ENCODE assay signal across 24 cellular contexts in the genomic region with DNA sequence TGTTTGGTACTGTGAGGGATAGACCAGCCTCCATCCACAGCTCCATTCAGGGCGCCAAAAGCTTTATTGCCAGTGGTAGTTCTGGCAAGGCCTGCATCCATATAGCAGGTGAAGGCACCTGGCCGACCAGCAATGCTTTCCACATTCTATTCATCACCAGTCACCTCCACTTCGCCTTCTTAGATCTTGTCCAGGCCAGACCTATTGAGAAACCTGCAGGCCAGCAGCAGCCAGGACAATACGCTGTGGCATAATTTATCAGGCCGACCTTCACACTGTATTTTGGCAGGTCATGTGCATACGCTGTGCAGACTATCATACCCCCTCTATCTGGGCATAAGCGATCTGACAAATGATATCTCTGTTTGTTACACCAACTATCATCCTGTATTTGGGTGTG. TPM values are rescaled to one million over a fixed set of nuclear protein-coding genes. Genes with fewer than 3 reads are reported as not detected.
A peak's percentile ranks its signal among the peaks of the same experiment; 100 is the strongest.
DNase-seq lines count a peak whose midpoint lies in the region; ATAC-seq and TF ChIP-seq lines count a peak whose summit lies in the region.
"Had no signal": no experiment of that assay in that cellular context is flagged by ENCODE, and none has a peak within 500 bp of the region (broad histone marks: within the 10 kb centered on the region; RNA-seq: fewer than 3 reads in every experiment).

No MANE protein-coding gene starts in this region.

- H3K27ac Mint-ChIP-seq in activated CD8-positive, alpha-beta memory T cell treated with anti-CD3 and anti-CD28 coated beads, Interleukin-2, amount 10 ng/mL, durations not matched to agents 7 days and 5 days: no peak overlapping the region
- peak overlapping the region in 1 of 3 experiments; percentile 32; a peak in 1 of 7 replicates for H3K27ac Mint-ChIP-seq in H9
- H3K27ac Mint-ChIP-seq in dendritic cell treated with granulocyte-macrophage colony-stimulating factor and Interleukin-4, amounts not matched to agents 40 ng/mL and 50 ng/mL, for 4 days: peak overlapping the region; percentile 14
- H3K27ac Mint-ChIP-seq in neural progenitor cell: peak overlapping the region; percentile 46
- H3K27ac Mint-ChIP-seq: CD4-positive, CD25-positive, alpha-beta regulatory T cell had no signal

- H2BK120ac ChIP-seq in H9 (ENCODE audit: low read depth, low read length, poor library complexity, severe bottlenecking): no peak overlapping the region

- H3K27me3 ChIP-seq in H9 (ENCODE audit: insufficient read depth, low read length) (no peaks in the 10 kb centered on the region), neural progenitor cell (no peaks in the 10 kb centered on the region)
- H3K27me3 ChIP-seq: BE2C had no signal

- no peaks in the 10 kb centered on the region for H3K9me3 Mint-ChIP-seq in activated CD8-positive, alpha-beta memory T cell treated with anti-CD3 and anti-CD28 coated beads, Interleukin-2, amount 10 ng/mL, durations not matched to agents 7 days and 5 days (ENCODE audit: low read depth)
- H3K9me3 Mint-ChIP-seq in H9: peaks cover 26 to 27% of the 10 kb centered on the region in 2 experiments
- peaks cover 23% of the 10 kb centered on the region for H3K9me3 Mint-ChIP-seq in dendritic cell treated with granulocyte-macrophage colony-stimulating factor and Interleukin-4, amounts not matched to agents 40 ng/mL and 50 ng/mL, for 4 days
- H3K9me3 Mint-ChIP-seq in neural progenitor cell: peaks cover 16% of the 10 kb centered on the region

- H3F3A ChIP-seq in neural progenitor cell (ENCODE audit: low read depth): no peaks in the 10 kb centered on the region

- H3K4me2 ChIP-seq in H9 (ENCODE audit: insufficient read depth, insufficient read length, low read length): no peak overlapping the region
- no peak overlapping the region for H3K4me2 ChIP-seq in neural progenitor cell

- no peak overlapping the region for H2BK5ac ChIP-seq in H9 (ENCODE audit: insufficient read length, low read length)

- no peak overlapping the region for H3K23ac ChIP-seq in H9 (ENCODE audit: insufficient read length, low read depth, low read length)

- H3T11ph ChIP-seq in H9 (ENCODE audit: low read length): no peak overlapping the region

- H4K8ac ChIP-seq in H9 (replicated peaks; ENCODE audit: insufficient read length, low read depth, low read length): no peak overlapping the region

- no peaks in the 10 kb centered on the region for H3K36me3 Mint-ChIP-seq in activated CD8-positive, alpha-beta memory T cell treated with anti-CD3 and anti-CD28 coated beads, Interleukin-2, amount 10 ng/mL, durations not matched to agents 7 days and 5 days
- H3K36me3 Mint-ChIP-seq in H9 (ENCODE audit: insufficient read depth in 1 of 3, low read depth in 3 of 3) (peaks cover 15 to 31% (median 21%) of the 10 kb centered on the region in 3 experiments), neural progenitor cell (no peaks in the 10 kb centered on the region)
- no peaks in the 10 kb centered on the region for H3K36me3 Mint-ChIP-seq in dendritic cell treated with granulocyte-macrophage colony-stimulating factor and Interleukin-4, amounts not matched to agents 40 ng/mL and 50 ng/mL, for 4 days (ENCODE audit: low read depth)
- H3K36me3 Mint-ChIP-seq: CD4-positive, CD25-positive, alpha-beta regulatory T cell had no signal

- H3K9me3 ChIP-seq in H9 (ENCODE audit: control insufficient read depth, low read depth, low read length) (no peaks in the 10 kb centered on the region), neural progenitor cell (ENCODE audit: low read depth) (peaks cover 9% of the 10 kb centered on the region)
- H3K9me3 ChIP-seq: BE2C had no signal

- H2BK15ac ChIP-seq in H9 (ENCODE audit: low read depth, low read length): no peak overlapping the region

- H2AK5ac ChIP-seq in H9 (ENCODE audit: insufficient read length, low read length): no peak overlapping the region

- H3K4me1 ChIP-seq in H9 (ENCODE audit: insufficient read depth, low read length) (peaks cover 7% of the 10 kb centered on the region; the same call in 1 of the 2 replicates), neural progenitor cell (peaks cover under 1% of the 10 kb centered on the region)
- H3K4me1 ChIP-seq: BE2C had no signal

- DNase-seq in activated CD8-positive, alpha-beta memory T cell treated with anti-CD3 and anti-CD28 coated beads, Interleukin-2, amount 10 ng/mL, durations not matched to agents 7 days and 5 days: peak; percentile 29
- DNase-seq in activated CD8-positive, alpha-beta memory T cell treated with anti-CD3 and anti-CD28 coated beads, Interleukin-2, amount 50 U/mL, for 4 hours: no peak
- DNase-seq in H9 (peak; percentile 29), neural progenitor cell (ENCODE audit: low spot score) (no peak), HCEC 1CT (no peak)
- DNase-seq: 8988T; BE2C; CD4-positive, CD25-positive, alpha-beta regulatory T cell; COR-L47; GF-D8; GOT3; Kasumi-1; NCI-H1048; NCI-H1436; NCI-H1930; NCI-H524 treated with DMSO at 0.1 percent for 48 hours; RPMI8226; SIG-M5 had no signal

- no peak overlapping the region for H3K4me3 Mint-ChIP-seq in activated CD8-positive, alpha-beta memory T cell treated with anti-CD3 and anti-CD28 coated beads, Interleukin-2, amount 10 ng/mL, durations not matched to agents 7 days and 5 days
- no peak overlapping the region for H3K4me3 Mint-ChIP-seq in H9
- no peak overlapping the region for H3K4me3 Mint-ChIP-seq in dendritic cell treated with granulocyte-macrophage colony-stimulating factor and Interleukin-4, amounts not matched to agents 40 ng/mL and 50 ng/mL, for 4 days
- no peak overlapping the region for H3K4me3 Mint-ChIP-seq in neural progenitor cell

- H3K14ac ChIP-seq in H9 (ENCODE audit: insufficient read depth, low read length): no peak overlapping the region

- H3K23me2 ChIP-seq in H9 (ENCODE audit: insufficient read length, low read depth, low read length, poor library complexity, severe bottlenecking): no peaks in the 10 kb centered on the region

- H3K27ac ChIP-seq in H9 (ENCODE audit: insufficient read length, low read depth, low read length) (no peak overlapping the region), neural progenitor cell (no peak overlapping the region)

- no peak overlapping the region for H3K56ac ChIP-seq in H9 (ENCODE audit: insufficient read length, low read depth, low read length)

- H3K9ac ChIP-seq in H9 (ENCODE audit: extremely low read depth, insufficient read length, low read length): no peak overlapping the region
- H3K9ac ChIP-seq in neural progenitor cell: no peak overlapping the region

- no peak overlapping the region for H4K5ac ChIP-seq in H9 (ENCODE audit: insufficient read length, low read depth, low read length)

- no peak overlapping the region for H3K4ac ChIP-seq in H9 (ENCODE audit: low read depth, low read length)

- H3K27me3 Mint-ChIP-seq in activated CD8-positive, alpha-beta memory T cell treated with anti-CD3 and anti-CD28 coated beads, Interleukin-2, amount 10 ng/mL, durations not matched to agents 7 days and 5 days: peaks cover 39% of the 10 kb centered on the region
- H3K27me3 Mint-ChIP-seq in H9 (ENCODE audit: low read depth) (peaks cover 4% of the 10 kb centered on the region; the same call in 1 of the 2 replicates), neural progenitor cell (ENCODE audit: insufficient read depth, low read depth) (peaks cover 16% of the 10 kb centered on the region)
- peaks cover 64% of the 10 kb centered on the region for H3K27me3 Mint-ChIP-seq in dendritic cell treated with granulocyte-macrophage colony-stimulating factor and Interleukin-4, amounts not matched to agents 40 ng/mL and 50 ng/mL, for 4 days

- WGBS in H9 (ENCODE audit: extremely low coverage, insufficient read length, low lambda C conversion rate): no CpG with 5 or more reads among the region's 7 CpGs

- no peaks in the 10 kb centered on the region for H3K79me2 ChIP-seq in H9 (ENCODE audit: insufficient read depth, low read length)
- no peaks in the 10 kb centered on the region for H3K79me2 ChIP-seq in neural progenitor cell (ENCODE audit: low read depth)

- no peaks in the 10 kb centered on the region for H4K20me1 ChIP-seq in H9 (ENCODE audit: control insufficient read depth, insufficient read depth, insufficient read length)
- no peaks in the 10 kb centered on the region for H4K20me1 ChIP-seq in neural progenitor cell (ENCODE audit: low read depth)

- H3K4me3 ChIP-seq in neural progenitor cell: no peak overlapping the region
- H3K4me3 ChIP-seq: MG63 had no signal

- TF ChIP-seq CTCF in H9 (conservative IDR thresholded peaks at IDR 0.05) (no peak), neural progenitor cell (IDR thresholded peaks at IDR 0.05) (no peak)

- no peak overlapping the region for H4K91ac ChIP-seq in H9 (ENCODE audit: insufficient read length, low read depth, low read length)

- peaks cover 4% of the 10 kb centered on the region for H3K4me1 Mint-ChIP-seq in activated CD8-positive, alpha-beta memory T cell treated with anti-CD3 and anti-CD28 coated beads, Interleukin-2, amount 10 ng/mL, durations not matched to agents 7 days and 5 days
- H3K4me1 Mint-ChIP-seq in H9 (peaks cover 32 to 39% of the 10 kb centered on the region in 2 experiments), neural progenitor cell (peaks cover 23% of the 10 kb centered on the region)
- H3K4me1 Mint-ChIP-seq in dendritic cell treated with granulocyte-macrophage colony-stimulating factor and Interleukin-4, amounts not matched to agents 40 ng/mL and 50 ng/mL, for 4 days (ENCODE audit: low read depth): peaks cover 9% of the 10 kb centered on the region

- no peak overlapping the region for H3K18ac ChIP-seq in H9 (ENCODE audit: insufficient read length, low read depth, low read length)

- CTCF ChIA-PET in activated CD8-positive, alpha-beta memory T cell treated with anti-CD3 and anti-CD28 coated beads, Interleukin-2, amount 10 ng/mL, durations not matched to agents 7 days and 5 days (lab: Charles Lee): interaction anchor here (1.9 to 2.0 kb wide), 2 partner anchors 16 to 81 kb away, joined by 6 to 17 read pairs; no protein-coding TSS in a partner anchor

- no peak for ATAC-seq in activated CD8-positive, alpha-beta memory T cell treated with anti-CD3 and anti-CD28 coated beads, Interleukin-2, amount 10 ng/mL, durations not matched to agents 7 days and 5 days
- ATAC-seq in HG03571 (IDR thresholded peaks at IDR 0.05; ENCODE audit: unreplicated experiment) (no peak), GM21423 (IDR thresholded peaks at IDR 0.05; ENCODE audit: unreplicated experiment) (no peak)

- H2BK12ac ChIP-seq in H9 (ENCODE audit: insufficient read length, low read depth, low read length): no peak overlapping the region

- H3K79me1 ChIP-seq in H9 (ENCODE audit: insufficient read depth, low read depth, low read length, poor library complexity, severe bottlenecking): no peaks in the 10 kb centered on the region

- H2AFZ ChIP-seq in H9 (ENCODE audit: low read length) (no peak overlapping the region), neural progenitor cell (replicated peaks) (no peak overlapping the region)

- intact Hi-C loops in dendritic cell treated with granulocyte-macrophage colony-stimulating factor and Interleukin-4, amounts not matched to agents 40 ng/mL and 50 ng/mL, for 4 days (cut with micrococcal nuclease): loop anchor here (5.0 to 10.0 kb wide), 2 partner anchors 90 to 173 kb away; partner anchors contain the start of genes UTF1 and VENTX

- no peaks in the 10 kb centered on the region for H3K36me3 ChIP-seq in neural progenitor cell
- H3K36me3 ChIP-seq: BE2C, MG63 had no signal

- H2BK20ac ChIP-seq in H9 (ENCODE audit: low read depth, low read length, poor library complexity, severe bottlenecking): no peak overlapping the region

RNA-seq across cellular contexts. Expression of gene KNDC1, which starts 15.2 kb away (rescaled TPM):
- under 1 TPM in 1 of 2 experiments, not detected in 1; 0.32 TPM for total RNA-seq in activated CD8-positive, alpha-beta memory T cell treated with anti-CD3 and anti-CD28 coated beads, Interleukin-2, amount 10 ng/mL, durations not matched to agents 7 days and 5 days
- total RNA-seq in H9 (2021) (13.7 and 15.7 TPM in 2 replicates), neural progenitor cell (ENCODE audit: low replicate concordance) (1.8 and 5.6 TPM in 2 replicates)
- total RNA-seq: PC-3 had no signal

RNA-seq across cellular contexts. Expression of gene ADGRA1, which starts 57.0 kb away (rescaled TPM):
- total RNA-seq in activated CD8-positive, alpha-beta memory T cell treated with anti-CD3 and anti-CD28 coated beads, Interleukin-2, amount 10 ng/mL, durations not matched to agents 7 days and 5 days: not detected
- 0.11 and 0.13 TPM in 2 replicates for total RNA-seq in H9 (2021)
- total RNA-seq in neural progenitor cell (ENCODE audit: low replicate concordance): not detected in 2 replicates
- total RNA-seq: CD4-positive, CD25-positive, alpha-beta regulatory T cell; IMR-90; PC-3 had no signal

Comparison
In these comparisons a context has a peak if more than half of its experiments do, and no peak if none do; other contexts are left out.
1. DNase-seq: peak in activated CD8-positive, alpha-beta memory T cell treated with anti-CD3 and anti-CD28 coated beads, Interleukin-2, amount 10 ng/mL, durations not matched to agents 7 days and 5 days (single experiment) and H9 (single experiment); none in activated CD8-positive, alpha-beta memory T cell treated with anti-CD3 and anti-CD28 coated beads, Interleukin-2, amount 50 U/mL, for 4 hours (single experiment), neural progenitor cell (single experiment) and HCEC 1CT (single experiment).